Comparison of ENCODE assay signal across 21 cellular contexts in genomic region chr12:24015771-24016170, GRCh38.
"Had no signal": no experiment of that assay in that cellular context is flagged by ENCODE, and none has a peak within 500 bp of the region (broad histone marks: within the 10 kb centered on the region; RNA-seq: fewer than 3 reads in every experiment).

No MANE protein-coding gene starts in this region.

- H3K4me1 Mint-ChIP-seq: natural killer cell; stimulated activated memory B cell treated with anti-CD40 and anti-IgM and Interleukin-4, amounts not matched to agents 10 μg/mL and 1 μg/mL and 100 μg/mL, for 72 hours had no signal

- ATAC-seq: left lung; natural killer cell; stimulated activated memory B cell treated with anti-CD40 and anti-IgM and Interleukin-4, amounts not matched to agents 10 μg/mL and 1 μg/mL and 100 μg/mL, for 72 hours had no signal

- H3K36me3 Mint-ChIP-seq: activated naive CD8-positive, alpha-beta T cell; natural killer cell; stimulated activated memory B cell treated with anti-CD40 and anti-IgM and Interleukin-4, amounts not matched to agents 10 μg/mL and 1 μg/mL and 100 μg/mL, for 72 hours had no signal

- H3K9me3 ChIP-seq: adrenal gland, ascending aorta, left lung, sigmoid colon, vagina had no signal

- H3K4me1 ChIP-seq: adrenal gland, ascending aorta, left lung, sigmoid colon, vagina had no signal

- H3K4me3 Mint-ChIP-seq: activated naive CD8-positive, alpha-beta T cell; natural killer cell; stimulated activated memory B cell treated with anti-CD40 and anti-IgM and Interleukin-4, amounts not matched to agents 10 μg/mL and 1 μg/mL and 100 μg/mL, for 72 hours had no signal

- H3K27me3 Mint-ChIP-seq: activated naive CD8-positive, alpha-beta T cell; stimulated activated memory B cell treated with anti-CD40 and anti-IgM and Interleukin-4, amounts not matched to agents 10 μg/mL and 1 μg/mL and 100 μg/mL, for 72 hours had no signal

- H3K4me2 ChIP-seq: smooth muscle cell had no signal

- H3K9me3 Mint-ChIP-seq: stimulated activated memory B cell treated with anti-CD40 and anti-IgM and Interleukin-4, amounts not matched to agents 10 μg/mL and 1 μg/mL and 100 μg/mL, for 72 hours had no signal

- H3K27ac ChIP-seq: adrenal gland, ascending aorta, epithelial cell of prostate, left lung, sigmoid colon, vagina had no signal

- H3K36me3 ChIP-seq: adrenal gland, ascending aorta, left lung, sigmoid colon, vagina had no signal

- H3K27me3 ChIP-seq: adrenal gland, ascending aorta, left lung, sigmoid colon, vagina had no signal

- DNase-seq: activated CD4-positive, alpha-beta T cell treated with anti-CD3 and anti-CD28 coated beads for 1 hour; activated gamma-delta T cell treated with Interleukin-2 at 50 U/mL for 16 hours; activated T-cell treated with anti-CD3 and anti-CD28 coated beads, Interleukin-2, amount 50 U/mL, for 1 hour; adrenal gland; central memory CD4-positive, alpha-beta T cell; dermis blood vessel endothelial cell; kidney; left lung; midbrain; natural killer cell; posterior cingulate gyrus; sigmoid colon; stimulated activated CD4-positive, alpha-beta T cell treated with anti-CD3 and anti-CD28 coated beads, Interleukin-15, amount 100 ng/mL, for 24 hours; T-helper 1 cell; trophoblast cell had no signal

- H3K4me3 ChIP-seq: adrenal gland, ascending aorta, left lung, sigmoid colon, smooth muscle cell, vagina had no signal

- H3K27ac Mint-ChIP-seq: activated naive CD8-positive, alpha-beta T cell; natural killer cell; stimulated activated memory B cell treated with anti-CD40 and anti-IgM and Interleukin-4, amounts not matched to agents 10 μg/mL and 1 μg/mL and 100 μg/mL, for 72 hours had no signal
